ENCODE assay signal across 15 cellular contexts in genomic region chr2:47519604-47520301, GRCh38. TPM values are rescaled to one million over a fixed set of nuclear protein-coding genes. Genes with fewer than 3 reads are reported as not detected.
DNase-seq lines count a peak whose midpoint lies in the region; ATAC-seq and FAIRE-seq lines count a peak whose summit lies in the region.
"Had no signal": no experiment of that assay in that cellular context is flagged by ENCODE, and none has a peak within 500 bp of the region (broad histone marks: within the 10 kb centered on the region; RNA-seq: fewer than 3 reads in every experiment).

No MANE protein-coding gene starts in this region.

- H3K27me3 Mint-ChIP-seq in activated T-cell treated with anti-CD3 and anti-CD28 coated beads, Interleukin-2, amount 50 U/mL, for 72 hours (ENCODE audit: low read depth) = no peaks in the 10 kb centered on the region
- no peaks in the 10 kb centered on the region for H3K27me3 Mint-ChIP-seq in activated naive CD8-positive, alpha-beta T cell
- no peaks in the 10 kb centered on the region for H3K27me3 Mint-ChIP-seq in stimulated activated naive CD8-positive, alpha-beta T cell treated with anti-CD3 and anti-CD28 coated beads, Interleukin-15, amount 100 ng/mL, for 72 hours

- no peaks in the 10 kb centered on the region for H3K9me3 Mint-ChIP-seq in activated T-cell treated with anti-CD3 and anti-CD28 coated beads, Interleukin-2, amount 50 U/mL, for 72 hours
- H3K9me3 Mint-ChIP-seq in activated naive CD8-positive, alpha-beta T cell (ENCODE audit: low read depth) = no peaks in the 10 kb centered on the region
- H3K9me3 Mint-ChIP-seq in stimulated activated naive CD8-positive, alpha-beta T cell treated with anti-CD3 and anti-CD28 coated beads, Interleukin-15, amount 100 ng/mL, for 72 hours = no peaks in the 10 kb centered on the region

- H3K4me3 Mint-ChIP-seq in activated T-cell treated with anti-CD3 and anti-CD28 coated beads, Interleukin-2, amount 50 U/mL, for 72 hours = peak overlapping the region; percentile 83 to 92
- H3K4me3 Mint-ChIP-seq in activated naive CD8-positive, alpha-beta T cell = peak overlapping the region; percentile 82
- H3K4me3 Mint-ChIP-seq in stimulated activated naive CD8-positive, alpha-beta T cell treated with anti-CD3 and anti-CD28 coated beads, Interleukin-15, amount 100 ng/mL, for 72 hours = peak overlapping the region; percentile 93 to 97

- H3K4me1 Mint-ChIP-seq in activated T-cell treated with anti-CD3 and anti-CD28 coated beads, Interleukin-2, amount 50 U/mL, for 72 hours (ENCODE audit: low read depth) = peaks cover 22% of the 10 kb centered on the region
- peaks cover 14% of the 10 kb centered on the region for H3K4me1 Mint-ChIP-seq in activated naive CD8-positive, alpha-beta T cell (ENCODE audit: low read depth)
- peaks cover 27% of the 10 kb centered on the region for H3K4me1 Mint-ChIP-seq in stimulated activated naive CD8-positive, alpha-beta T cell treated with anti-CD3 and anti-CD28 coated beads, Interleukin-15, amount 100 ng/mL, for 72 hours

- DNase-seq in activated T-cell treated with anti-CD3 and anti-CD28 coated beads, Interleukin-2, amount 50 U/mL, for 72 hours = no peak
- DNase-seq in activated T-cell treated with anti-CD3 and anti-CD28 coated beads for 4 hours = no peak
- DNase-seq in NCI-H1694 (lab: John Stamatoyannopoulos, UW) = peak; percentile 78
- DNase-seq in stimulated activated naive CD8-positive, alpha-beta T cell treated with anti-CD3 and anti-CD28 coated beads, Interleukin-15, amount 100 ng/mL, for 72 hours = no peak
- no peak for DNase-seq in HuH-7.5 (ENCODE audit: low spot score)
- DNase-seq in HTR-8/SVneo (ENCODE audit: insufficient read length, low spot score) = no peak
- DNase-seq: activated CD4-positive, CD25-positive, alpha-beta regulatory T cell; mucosa of descending colon; NCI-H446 treated with DMSO at 0.1 percent for 48 hours; stimulated activated naive CD4-positive, alpha-beta T cell had no signal

- no peak for FAIRE-seq in HTR-8/SVneo (lab: Jason Lieb, UNC)
- FAIRE-seq: colon had no signal

- no peak overlapping the region for H3K27ac Mint-ChIP-seq in activated T-cell treated with anti-CD3 and anti-CD28 coated beads, Interleukin-2, amount 50 U/mL, for 72 hours
- no peak overlapping the region for H3K27ac Mint-ChIP-seq in activated naive CD8-positive, alpha-beta T cell
- H3K27ac Mint-ChIP-seq in stimulated activated naive CD8-positive, alpha-beta T cell treated with anti-CD3 and anti-CD28 coated beads, Interleukin-15, amount 100 ng/mL, for 72 hours = peak overlapping the region; percentile 54 to 61

- H3K36me3 Mint-ChIP-seq in activated T-cell treated with anti-CD3 and anti-CD28 coated beads, Interleukin-2, amount 50 U/mL, for 72 hours (ENCODE audit: insufficient read depth in 2 of 2) = no peaks in the 10 kb centered on the region
- peaks cover 2% of the 10 kb centered on the region for H3K36me3 Mint-ChIP-seq in activated naive CD8-positive, alpha-beta T cell

- ATAC-seq in activated T-cell treated with anti-CD3 and anti-CD28 coated beads, Interleukin-2, amount 50 U/mL, for 72 hours (replicated peaks in 1 of 2) = no peak
- no peak for ATAC-seq in stimulated activated naive CD8-positive, alpha-beta T cell treated with anti-CD3 and anti-CD28 coated beads, Interleukin-15, amount 100 ng/mL, for 72 hours
- ATAC-seq in GM21786 (IDR thresholded peaks at IDR 0.05; ENCODE audit: unreplicated experiment) = no peak
- ATAC-seq: mucosa of descending colon, Right ventricle myocardium inferior had no signal

RNA-seq across cellular contexts. Expression of gene KCNK12, which starts 51.0 kb away (rescaled TPM):
- under 1 TPM; 0.38 to 0.51 TPM for total RNA-seq in activated T-cell treated with anti-CD3 and anti-CD28 coated beads, Interleukin-2, amount 50 U/mL, for 72 hours
- total RNA-seq: M059J had no signal

Comparison
In these comparisons a context has a peak if more than half of its experiments do, and no peak if none do; other contexts are left out.
1. H3K27ac Mint-ChIP-seq: peak in stimulated activated naive CD8-positive, alpha-beta T cell treated with anti-CD3 and anti-CD28 coated beads, Interleukin-15, amount 100 ng/mL, for 72 hours (2 of 2); none in activated T-cell treated with anti-CD3 and anti-CD28 coated beads, Interleukin-2, amount 50 U/mL, for 72 hours (single experiment) and activated naive CD8-positive, alpha-beta T cell (single experiment).
2. Peak in every context shown above with its lines, with median percentiles within 50 percentile points of each other: H3K4me3 Mint-ChIP-seq.